Comparison of ENCODE assay signal across 14 cellular contexts in the genomic region with DNA sequence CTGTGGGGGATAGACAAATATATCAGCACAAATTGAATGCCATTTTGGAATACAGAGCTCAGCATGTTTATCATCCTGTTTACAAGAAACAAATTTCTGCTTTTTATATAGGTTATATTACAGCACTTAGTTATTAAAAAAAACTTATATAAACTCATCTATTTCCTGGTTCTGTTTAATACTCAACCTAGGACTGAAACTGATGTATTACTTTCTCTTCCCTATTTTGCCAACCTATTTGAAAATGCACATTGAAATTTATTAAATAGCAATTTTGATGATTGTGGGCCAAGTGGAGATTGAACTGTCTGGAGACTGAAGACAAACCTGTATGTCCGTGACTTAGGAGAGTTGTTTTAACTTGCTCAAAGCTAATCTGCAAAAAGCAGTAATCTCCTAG.
DNase-seq lines count a peak whose midpoint lies in the region; ATAC-seq and TF ChIP-seq lines count a peak whose summit lies in the region.
"Had no signal": no experiment of that assay in that cellular context is flagged by ENCODE, and none has a peak within 500 bp of the region (broad histone marks: within the 10 kb centered on the region; RNA-seq: fewer than 3 reads in every experiment).

No MANE protein-coding gene starts in this region.

- peak; percentile 18 for DNase-seq in GM12865 (ENCODE audit: low read depth)
- DNase-seq in RWPE1 (ENCODE audit: low spot score): no peak
- DNase-seq in NK-92 (lab: John Stamatoyannopoulos, UW; ENCODE audit: unreplicated experiment): no peak
- DNase-seq in retina: no peak
- DNase-seq in Kasumi-1 (lab: John Stamatoyannopoulos, UW): no peak
- DNase-seq: activated CD8-positive, alpha-beta T cell treated with anti-CD3 and anti-CD28 coated beads, Interleukin-2, amount 10 ng/mL, durations not matched to agents 7 days and 5 days; central memory CD4-positive, alpha-beta T cell; hippocampal formation; NCI-H1930; OCI-M1 had no signal

- ATAC-seq in GM19438 (IDR thresholded peaks at IDR 0.05; ENCODE audit: low read depth, unreplicated experiment) (peak; percentile 79), HG02885 (IDR thresholded peaks at IDR 0.05; ENCODE audit: poor library complexity, unreplicated experiment) (peak; percentile 85), HG03565 (IDR thresholded peaks at IDR 0.05; ENCODE audit: unreplicated experiment) (peak; percentile 47)
- ATAC-seq: activated CD8-positive, alpha-beta T cell treated with anti-CD3 and anti-CD28 coated beads, Interleukin-2, amount 10 ng/mL, durations not matched to agents 7 days and 5 days had no signal

- TF ChIP-seq CTCF in GM12865 (IDR thresholded peaks at IDR 0.05; ENCODE audit: insufficient read depth, low read depth, low read length, missing control alignments) (no peak), RWPE1 (conservative IDR thresholded peaks at IDR 0.05; ENCODE audit: low read depth) (no peak)

- H3K4me3 ChIP-seq in GM12865 (ENCODE audit: low read depth, low read length): no peak overlapping the region
- H3K4me3 ChIP-seq: neural progenitor cell had no signal

- H3K27ac ChIP-seq in RWPE1: no peak overlapping the region
- H3K27ac ChIP-seq: neural progenitor cell had no signal

- POLR2A ChIA-PET in RWPE1 (lab: Yijun Ruan, JAX; ENCODE audit: low non-redundant PET): no interaction called here

- CTCF ChIA-PET in RWPE1 (lab: Yijun Ruan, JAX): no interaction called here
